In genomic region chr16:81443688-81444447, GRCh38 we compare ENCODE assay signal across 8 cellular contexts. TPM values are rescaled to one million over a fixed set of nuclear protein-coding genes. Genes with fewer than 3 reads are reported as not detected.
DNase-seq lines count a peak whose midpoint lies in the region; ATAC-seq and TF ChIP-seq lines count a peak whose summit lies in the region.

No MANE protein-coding gene starts in this region.

- peaks cover 0 to 24% (median 8%) of the 10 kb centered on the region in 4 donors for H3K4me1 ChIP-seq in right lobe of liver
- H3K4me1 ChIP-seq in thyroid gland = peaks cover 38 to 40% of the 10 kb centered on the region in 2 donors

- H3K36me3 ChIP-seq in brain microvascular endothelial cell (replicated peaks) = no peaks in the 10 kb centered on the region
- no peaks in the 10 kb centered on the region for H3K36me3 ChIP-seq in right lobe of liver
- no peaks in the 10 kb centered on the region for H3K36me3 ChIP-seq in thyroid gland

- H3K27ac ChIP-seq in brain microvascular endothelial cell (peak overlapping the region; percentile 40), right lobe of liver (peak overlapping the region; percentile 54 to 96 (median 72)), thyroid gland (peak overlapping the region; percentile 78 to 89 (median 85))

- H3K9me3 ChIP-seq in right lobe of liver (no peaks in the 10 kb centered on the region), thyroid gland (no peaks in the 10 kb centered on the region)

- no peak for TF ChIP-seq POLR2A in right lobe of liver (IDR thresholded peaks at IDR 0.05)
- no peak for TF ChIP-seq POLR2A in thyroid gland (IDR thresholded peaks at IDR 0.05)

- no peak for ATAC-seq in right lobe of liver
- no peak for ATAC-seq in HG02678 (IDR thresholded peaks at IDR 0.05; ENCODE audit: unreplicated experiment)

- 31% methylated on average over 8 of the region's 36 CpGs for whole genome bisulfite sequencing in right lobe of liver (ENCODE audit: insufficient coverage, low coverage, low lambda C conversion rate, missing lambda C conversion rate)
- WGBS in thyroid gland, 2 donors = 29 to 30% methylated on average over 17 to 18 of the region's 36 CpGs

- peak; percentile 67 for DNase-seq in activated CD8-positive, alpha-beta memory T cell treated with anti-CD3 and anti-CD28 coated beads, Interleukin-2, amount 50 U/mL, for 48 hours
- no peak for DNase-seq in activated CD8-positive, alpha-beta memory T cell treated with anti-CD3 and anti-CD28 coated beads, Interleukin-2, amount 50 U/mL, for 4 hours
- DNase-seq in brain microvascular endothelial cell = no peak
- DNase-seq in right lobe of liver = peak; percentile 65 to 72 (median 67)
- peak; percentile 26 to 41 for DNase-seq in thyroid gland
- no peak for DNase-seq in activated CD4-positive, CD25-positive, alpha-beta regulatory T cell (lab: John Stamatoyannopoulos, UW)
- DNase-seq in HT-29 (ENCODE audit: low spot score) = no peak

- in situ Hi-C loops in brain microvascular endothelial cell (cut with HindIII; ENCODE audit: low pct_ligation_motif_present, low sequenced_read_pairs) = no loop called here

- peak overlapping the region; percentile 56 for H3K4me3 ChIP-seq in brain microvascular endothelial cell (ENCODE audit: low read depth, low read length)
- H3K4me3 ChIP-seq in right lobe of liver = peak overlapping the region; percentile 48 to 84 (median 51)
- H3K4me3 ChIP-seq in thyroid gland (replicated peaks in 1 of 3) = peak overlapping the region in 1 of 3 donors; percentile 43

- intact Hi-C loops in right lobe of liver (cut with DNase I) = no loop called here
- intact Hi-C loops in thyroid gland (cut with DNase I) = no loop called here

- H3K27me3 ChIP-seq in brain microvascular endothelial cell (replicated peaks) (no peaks in the 10 kb centered on the region), right lobe of liver (no peaks in the 10 kb centered on the region), thyroid gland (no peaks in the 10 kb centered on the region)

- TF ChIP-seq CTCF in brain microvascular endothelial cell (IDR thresholded peaks at IDR 0.05; ENCODE audit: low read depth, low read length, missing control alignments) = no peak
- TF ChIP-seq CTCF in right lobe of liver (IDR thresholded peaks at IDR 0.05) = no peak
- no peak for TF ChIP-seq CTCF in thyroid gland (IDR thresholded peaks at IDR 0.05)

RNA-seq across cellular contexts. Expression of gene CMIP, which starts 0.7 kb away (rescaled TPM):
- 10 to 100 TPM; 12.2 to 23.0 (median 16.5) TPM for total RNA-seq in right lobe of liver
- 10 to 100 TPM; 15.5 to 65.9 (median 20.2) TPM for total RNA-seq in thyroid gland
- 17.3 and 24.7 TPM in 2 replicates for total RNA-seq in HT-29 (2014; rRNA removed; shearing (Covaris generic))

Comparison
In these comparisons a context has a peak if more than half of its experiments do, and no peak if none do; other contexts are left out.
1. DNase-seq: peak in activated CD8-positive, alpha-beta memory T cell treated with anti-CD3 and anti-CD28 coated beads, Interleukin-2, amount 50 U/mL, for 48 hours (single experiment), right lobe of liver (3 of 3) and thyroid gland (2 of 2); none in activated CD8-positive, alpha-beta memory T cell treated with anti-CD3 and anti-CD28 coated beads, Interleukin-2, amount 50 U/mL, for 4 hours (single experiment), brain microvascular endothelial cell (single experiment), activated CD4-positive, CD25-positive, alpha-beta regulatory T cell (0 of 4) and HT-29 (single experiment).
2. Peak in every context shown above with its lines, with median percentiles within 50 percentile points of each other: H3K27ac ChIP-seq.